17 cellular contexts compared by ENCODE assay signal in genomic region chr9:137021574-137021978, GRCh38. TPM values are rescaled to one million over a fixed set of nuclear protein-coding genes. Genes with fewer than 3 reads are reported as not detected.
DNase-seq lines count a peak whose midpoint lies in the region; ATAC-seq, FAIRE-seq and TF ChIP-seq lines count a peak whose summit lies in the region.
"Had no signal": no experiment of that assay in that cellular context is flagged by ENCODE, and none has a peak within 500 bp of the region (broad histone marks: within the 10 kb centered on the region; RNA-seq: fewer than 3 reads in every experiment).

No MANE protein-coding gene starts in this region.

- ATAC-seq in left colon, result peak; percentile 37
- no peak for ATAC-seq in GM19351 (IDR thresholded peaks at IDR 0.05; ENCODE audit: unreplicated experiment)

- no peak for FAIRE-seq in GM19239 (lab: Jason Lieb, UNC)

- peaks cover 17% of the 10 kb centered on the region for H3K4me1 ChIP-seq in colonic mucosa
- H3K4me1 ChIP-seq in tibial artery, result peaks cover 0 to 13% (median 2%) of the 10 kb centered on the region in 4 donors

- DNase-seq in GM19239 (ENCODE audit: insufficient read length, low spot score) (peak; percentile 64), colonic mucosa (peak; percentile 57), left colon (peak in 1 of 2 donors; percentile 66), ureter (ENCODE audit: low spot score) (no peak), tibial artery (no peak), EL (no peak)
- DNase-seq: NCI-H1092 treated with DMSO at 0.1 percent for 48 hours, NCI-H1694, NCI-H2081 treated with DMSO at 0.1 percent for 48 hours, NCI-H510A had no signal

- H3K27ac ChIP-seq in 22Rv1 (peak overlapping the region; percentile 30; the same call in 1 of the 2 replicates), colonic mucosa (no peak overlapping the region), tibial artery (no peak overlapping the region)
- H3K27ac ChIP-seq: GM23248 had no signal

- TF ChIP-seq CTCF in 22Rv1 (IDR thresholded peaks at IDR 0.05) (no peak), colonic mucosa (IDR thresholded peaks at IDR 0.05) (no peak), tibial artery (IDR thresholded peaks at IDR 0.05) (no peak)

- H3K9me3 ChIP-seq in colonic mucosa, result no peaks in the 10 kb centered on the region
- no peaks in the 10 kb centered on the region for H3K9me3 ChIP-seq in tibial artery
- H3K9me3 ChIP-seq: Peyer's patch, SK-N-SH had no signal

- intact Hi-C loops in colonic mucosa (cut with DNase I) (no loop called here), left colon (cut with DNase I, micrococcal nuclease) (loop anchor here in 1 of 2 donors (10.0 kb wide), 1 partner anchor 77 kb away; the partner anchor contains the start of genes C8G and FBXW5), tibial artery (cut with DNase I; ENCODE audit: low total_unique reads) (no loop called here)

- no peak overlapping the region for H3K9ac ChIP-seq in colonic mucosa (ENCODE audit: low read depth in 2 of 2, low read length in 2 of 2)
- H3K9ac ChIP-seq: GM23248, SK-N-SH had no signal

- H3K27me3 ChIP-seq in colonic mucosa, result no peaks in the 10 kb centered on the region
- H3K27me3 ChIP-seq in tibial artery, result no peaks in the 10 kb centered on the region
- H3K27me3 ChIP-seq: Peyer's patch had no signal

- no peaks in the 10 kb centered on the region for H3K36me3 ChIP-seq in colonic mucosa
- peaks cover 12 to 43% (median 16%) of the 10 kb centered on the region in 3 donors for H3K36me3 ChIP-seq in tibial artery

- H3K4me3 ChIP-seq in colonic mucosa (no peak overlapping the region), tibial artery (no peak overlapping the region)
- H3K4me3 ChIP-seq: GM23248, K562, Peyer's patch had no signal

RNA-seq across cellular contexts. Expression of gene ABCA2, which starts 6.5 kb away (rescaled TPM):
- total RNA-seq in colonic mucosa, result 10 to 100 TPM; 22.4 to 47.5 TPM
- 10 to 100 TPM; 55.5 to 56.0 TPM for total RNA-seq in left colon
- total RNA-seq in ureter, result 25.7 TPM

RNA-seq across cellular contexts. Expression of gene FUT7, which starts 10.3 kb away (rescaled TPM):
- total RNA-seq in colonic mucosa, result not detected
- not detected for total RNA-seq in left colon
- total RNA-seq in ureter, result not detected
- total RNA-seq: A172, GM23248, K562, Peyer's patch had no signal

RNA-seq across cellular contexts. Expression of gene NPDC1, which starts 24.4 kb away (rescaled TPM):
- total RNA-seq in colonic mucosa (100 to 1,000 TPM; 149 to 177 TPM), left colon (100 to 1,000 TPM; 170 to 204 TPM), ureter (138 TPM)

RNA-seq across cellular contexts. Expression of gene CLIC3, which starts 25.2 kb away (rescaled TPM):
- 10 to 100 TPM in 1 of 2 donors, 1 to 10 TPM in 1; 3.6 to 15.4 TPM for total RNA-seq in colonic mucosa
- total RNA-seq in left colon, result 1 to 10 TPM; 3.2 to 3.8 TPM
- 3.6 TPM for total RNA-seq in ureter

RNA-seq across cellular contexts. Expression of gene PAXX, which starts 29.4 kb away (rescaled TPM):
- total RNA-seq in colonic mucosa, result 10 to 100 TPM; 29.9 to 81.0 TPM
- 10 to 100 TPM; 33.3 to 41.2 TPM for total RNA-seq in left colon
- total RNA-seq in ureter, result 51.5 TPM

Comparison
In these comparisons a context has a peak if more than half of its experiments do, and no peak if none do; other contexts are left out.
1. DNase-seq: peak in GM19239 (single experiment) and colonic mucosa (single experiment); none in ureter (single experiment), tibial artery (0 of 2) and EL (single experiment).